ENCODE assay signal across 18 cellular contexts in the genomic region with DNA sequence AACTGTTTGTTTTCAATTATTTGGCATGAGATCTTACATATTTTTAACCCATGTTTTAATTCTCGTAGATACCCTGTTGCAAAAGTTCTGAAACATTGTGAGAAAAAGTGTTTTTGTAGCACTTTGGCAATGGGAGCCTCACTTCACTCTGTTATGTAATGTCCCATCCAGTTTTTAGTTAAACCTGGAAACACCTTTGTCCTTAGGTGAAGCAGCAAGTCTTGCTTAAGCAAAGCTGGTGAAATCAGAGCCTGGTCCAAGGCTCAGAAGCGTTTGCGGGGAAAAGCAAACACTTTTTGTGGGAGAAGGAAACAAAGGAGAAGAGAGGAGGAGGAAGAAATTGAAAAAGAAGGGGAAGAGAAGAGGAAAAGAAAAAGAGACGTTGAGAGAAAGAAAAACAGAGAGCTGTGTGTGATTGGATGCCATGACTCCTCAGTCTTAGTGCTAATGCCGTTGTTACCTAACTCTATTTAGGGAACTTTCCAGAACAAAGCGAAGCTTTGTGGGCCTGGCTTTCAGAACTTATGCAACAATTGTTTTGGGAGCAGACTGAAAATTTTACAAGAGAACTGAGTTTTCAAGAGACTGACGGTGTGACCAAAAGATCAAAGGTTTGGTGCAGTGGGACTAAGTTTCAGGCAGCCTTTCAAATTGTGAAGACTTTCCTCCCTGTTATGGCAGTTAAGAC.
DNase-seq lines count a peak whose midpoint lies in the region; ATAC-seq and TF ChIP-seq lines count a peak whose summit lies in the region.
"Had no signal": no experiment of that assay in that cellular context is flagged by ENCODE, and none has a peak within 500 bp of the region (broad histone marks: within the 10 kb centered on the region; RNA-seq: fewer than 3 reads in every experiment).

No MANE protein-coding gene starts in this region.

- no peak for ATAC-seq in GM23338
- ATAC-seq in sciatic nerve, result peak; percentile 93
- no peak for ATAC-seq in GM19452 (IDR thresholded peaks at IDR 0.05; ENCODE audit: unreplicated experiment)
- no peak for ATAC-seq in GM21737 (IDR thresholded peaks at IDR 0.05; ENCODE audit: unreplicated experiment)

- no peak overlapping the region for H3K14ac ChIP-seq in mesenchymal stem cell (ENCODE audit: low read length in 2 of 2)

- H3K9me2 ChIP-seq in GM23338 (ENCODE audit: insufficient read depth) (no peaks in the 10 kb centered on the region), PC-9 (ENCODE audit: insufficient read depth) (no peaks in the 10 kb centered on the region)

- H3K79me1 ChIP-seq in mesenchymal stem cell (replicated peaks; ENCODE audit: low read length, poor library complexity, severe bottlenecking), result no peaks in the 10 kb centered on the region

- H4K91ac ChIP-seq in mesenchymal stem cell (ENCODE audit: low read length), result no peak overlapping the region

- H3F3A ChIP-seq in GM23338 (replicated peaks; ENCODE audit: low read depth) (no peaks in the 10 kb centered on the region), PC-9 (ENCODE audit: insufficient read depth, low read depth) (no peaks in the 10 kb centered on the region; the same call in 1 of the 2 replicates)

- POLR2A ChIA-PET in PC-9 (lab: Charles Lee; ENCODE audit: unreplicated experiment), result no interaction called here

- TF ChIP-seq CTCF in GM23338 (conservative IDR thresholded peaks at IDR 0.05; ENCODE audit: low read depth in 2 of 2) (no peak), PC-9 (conservative IDR thresholded peaks at IDR 0.05) (no peak)

- H2BK5ac ChIP-seq in mesenchymal stem cell (ENCODE audit: low read depth, low read length, poor library complexity, severe bottlenecking), result no peak overlapping the region

- H3K23ac ChIP-seq in mesenchymal stem cell (ENCODE audit: low read length in 2 of 2), result no peak overlapping the region

- H3K4ac ChIP-seq in mesenchymal stem cell (ENCODE audit: low read depth in 1 of 2, low read length in 2 of 2), result no peak overlapping the region

- peaks cover 2% of the 10 kb centered on the region; the same call in 1 of the 3 replicates for H3K4me1 Mint-ChIP-seq in GM23338

- peak overlapping the region; percentile 6 for H3K9ac ChIP-seq in mesenchymal stem cell (ENCODE audit: low read length)
- H3K9ac ChIP-seq: BLaER1 had no signal

- H3K18ac ChIP-seq in mesenchymal stem cell (ENCODE audit: low read depth in 1 of 2, low read length in 2 of 2), result no peak overlapping the region

- H2BK15ac ChIP-seq in mesenchymal stem cell (ENCODE audit: low read depth, poor library complexity, severe bottlenecking), result no peak overlapping the region

- H3K4me1 ChIP-seq in GM23338 (ENCODE audit: insufficient read depth), result no peaks in the 10 kb centered on the region
- H3K4me1 ChIP-seq in PC-9 (replicated peaks; ENCODE audit: insufficient read depth), result no peaks in the 10 kb centered on the region
- no peaks in the 10 kb centered on the region for H3K4me1 ChIP-seq in mesenchymal stem cell (ENCODE audit: control insufficient read depth, insufficient read depth, low read depth, low read length)
- H3K4me1 ChIP-seq: BLaER1, Peyer's patch had no signal

- no peaks in the 10 kb centered on the region for H3K36me3 ChIP-seq in GM23338 (ENCODE audit: insufficient read depth)
- H3K36me3 ChIP-seq in PC-9 (ENCODE audit: low read depth), result no peaks in the 10 kb centered on the region
- H3K36me3 ChIP-seq in mesenchymal stem cell (ENCODE audit: control insufficient read depth in 1 of 2, insufficient read depth in 2 of 2, low read depth in 1 of 2, low read length in 2 of 2), result no peaks in the 10 kb centered on the region
- H3K36me3 ChIP-seq: BLaER1, Peyer's patch had no signal

- H3K4me2 ChIP-seq in GM23338, result no peak overlapping the region
- no peak overlapping the region for H3K4me2 ChIP-seq in PC-9
- H3K4me2 ChIP-seq in mesenchymal stem cell (ENCODE audit: low read length, poor library complexity, severe bottlenecking), result no peak overlapping the region
- H3K4me2 ChIP-seq: BLaER1 had no signal

- H2BK12ac ChIP-seq in mesenchymal stem cell (ENCODE audit: low read length in 2 of 2), result no peak overlapping the region

- H3K9me3 ChIP-seq in PC-9 (ENCODE audit: insufficient read depth, low read depth), result no peaks in the 10 kb centered on the region
- H3K9me3 ChIP-seq in mesenchymal stem cell (ENCODE audit: control insufficient read depth, low read length), result no peaks in the 10 kb centered on the region
- H3K9me3 ChIP-seq: BLaER1, Peyer's patch had no signal

- H3K79me2 ChIP-seq in GM23338 (replicated peaks; ENCODE audit: insufficient read depth) (no peaks in the 10 kb centered on the region), PC-9 (ENCODE audit: low read depth) (no peaks in the 10 kb centered on the region)

- H3K27ac Mint-ChIP-seq in GM23338, result no peak overlapping the region
- H3K27ac Mint-ChIP-seq: CD4-positive, alpha-beta T cell had no signal

- H3K27ac ChIP-seq in GM23338 (ENCODE audit: low read depth), result no peak overlapping the region
- H3K27ac ChIP-seq in PC-9, result no peak overlapping the region
- no peak overlapping the region for H3K27ac ChIP-seq in mesenchymal stem cell (ENCODE audit: low read length, poor library complexity, severe bottlenecking)
- H3K27ac ChIP-seq: BLaER1, Peyer's patch had no signal

- no peaks in the 10 kb centered on the region for H3K36me3 Mint-ChIP-seq in GM23338 (ENCODE audit: low read depth)

- H3K4me3 ChIP-seq in GM23338, result no peak overlapping the region
- H3K4me3 ChIP-seq in PC-9, result no peak overlapping the region
- H3K4me3 ChIP-seq in mesenchymal stem cell (ENCODE audit: insufficient read depth in 1 of 2, low read depth in 1 of 2, low read length in 2 of 2), result no peak overlapping the region
- H3K4me3 ChIP-seq: BLaER1, Peyer's patch had no signal

- no peak overlapping the region for H2BK120ac ChIP-seq in mesenchymal stem cell (ENCODE audit: low read depth, low read length)

- H2AK5ac ChIP-seq in mesenchymal stem cell (ENCODE audit: low read length, severe bottlenecking), result no peak overlapping the region

- no peak overlapping the region for H4K8ac ChIP-seq in mesenchymal stem cell (ENCODE audit: low read length)

- H3K9me3 Mint-ChIP-seq in GM23338, result no peaks in the 10 kb centered on the region
- H3K9me3 Mint-ChIP-seq: CD4-positive, alpha-beta T cell had no signal

- CTCF ChIA-PET in PC-9 (lab: Charles Lee), result no interaction called here

- intact Hi-C loops in PC-9 (cut with micrococcal nuclease; ENCODE audit: unreplicated experiment), result no loop called here
- intact Hi-C loops in sciatic nerve (cut with DNase I), result no loop called here

- H3K4me3 Mint-ChIP-seq in GM23338, result no peak overlapping the region
- H3K4me3 Mint-ChIP-seq: CD4-positive, alpha-beta T cell had no signal

- H4K20me1 ChIP-seq in GM23338 (replicated peaks; ENCODE audit: insufficient read depth) (no peaks in the 10 kb centered on the region), PC-9 (ENCODE audit: insufficient read depth) (0 out of 2 replicates have a peak, but pooled peaks cover under 1% of the 10 kb centered on the region)
- H4K20me1 ChIP-seq: BLaER1 had no signal

- 86% methylated on average over 6 of the region's 7 CpGs for WGBS in mesenchymal stem cell

- no TSS peak for BruUV-seq in PC-9 (replicated peaks; lab: Mats Ljungman, UMichigan)

- peak overlapping the region; percentile 89 for H2AFZ ChIP-seq in GM23338
- H2AFZ ChIP-seq in PC-9, result 0 out of 2 replicates have a peak overlapping the region, but pooled peaks have one; percentile 28
- H2AFZ ChIP-seq in mesenchymal stem cell (ENCODE audit: low read depth, low read length), result no peak overlapping the region

- DNase-seq in GM23338 (ENCODE audit: low spot score) (peak; percentile 3), PC-9 (no peak), mesenchymal stem cell (no peak), sciatic nerve (ENCODE audit: low spot score) (no peak), NOMO-1 treated with dmso at 0.1 percent for 144 hours (lab: John Stamatoyannopoulos, UW; ENCODE audit: unreplicated experiment) (no peak), T1000 (lab: John Stamatoyannopoulos, UW) (no peak)
- DNase-seq: CD4-positive, alpha-beta T cell; COR-L47; Karpas-422; NCI-H1417; NCI-H187; NCI-H2107; NCI-H2227 treated with DMSO at 0.1 percent for 48 hours; NCI-H510A; Peyer's patch had no signal

- H3K27me3 Mint-ChIP-seq in GM23338 (ENCODE audit: insufficient read depth, low read depth, poor library complexity), result no peaks in the 10 kb centered on the region

- H3K27me3 ChIP-seq in GM23338 (ENCODE audit: insufficient read depth), result no peaks in the 10 kb centered on the region
- no peaks in the 10 kb centered on the region for H3K27me3 ChIP-seq in PC-9 (ENCODE audit: insufficient read depth, low read depth)
- H3K27me3 ChIP-seq in mesenchymal stem cell (ENCODE audit: control insufficient read depth in 1 of 2, insufficient read depth in 1 of 2, low read length in 2 of 2), result no peaks in the 10 kb centered on the region
- H3K27me3 ChIP-seq: BLaER1, Peyer's patch had no signal

TF ChIP-seq in GM23338, 12 proteins besides CTCF, POLR2A, EP300 and RAD21:
- TF ChIP-seq, protein P1, sequence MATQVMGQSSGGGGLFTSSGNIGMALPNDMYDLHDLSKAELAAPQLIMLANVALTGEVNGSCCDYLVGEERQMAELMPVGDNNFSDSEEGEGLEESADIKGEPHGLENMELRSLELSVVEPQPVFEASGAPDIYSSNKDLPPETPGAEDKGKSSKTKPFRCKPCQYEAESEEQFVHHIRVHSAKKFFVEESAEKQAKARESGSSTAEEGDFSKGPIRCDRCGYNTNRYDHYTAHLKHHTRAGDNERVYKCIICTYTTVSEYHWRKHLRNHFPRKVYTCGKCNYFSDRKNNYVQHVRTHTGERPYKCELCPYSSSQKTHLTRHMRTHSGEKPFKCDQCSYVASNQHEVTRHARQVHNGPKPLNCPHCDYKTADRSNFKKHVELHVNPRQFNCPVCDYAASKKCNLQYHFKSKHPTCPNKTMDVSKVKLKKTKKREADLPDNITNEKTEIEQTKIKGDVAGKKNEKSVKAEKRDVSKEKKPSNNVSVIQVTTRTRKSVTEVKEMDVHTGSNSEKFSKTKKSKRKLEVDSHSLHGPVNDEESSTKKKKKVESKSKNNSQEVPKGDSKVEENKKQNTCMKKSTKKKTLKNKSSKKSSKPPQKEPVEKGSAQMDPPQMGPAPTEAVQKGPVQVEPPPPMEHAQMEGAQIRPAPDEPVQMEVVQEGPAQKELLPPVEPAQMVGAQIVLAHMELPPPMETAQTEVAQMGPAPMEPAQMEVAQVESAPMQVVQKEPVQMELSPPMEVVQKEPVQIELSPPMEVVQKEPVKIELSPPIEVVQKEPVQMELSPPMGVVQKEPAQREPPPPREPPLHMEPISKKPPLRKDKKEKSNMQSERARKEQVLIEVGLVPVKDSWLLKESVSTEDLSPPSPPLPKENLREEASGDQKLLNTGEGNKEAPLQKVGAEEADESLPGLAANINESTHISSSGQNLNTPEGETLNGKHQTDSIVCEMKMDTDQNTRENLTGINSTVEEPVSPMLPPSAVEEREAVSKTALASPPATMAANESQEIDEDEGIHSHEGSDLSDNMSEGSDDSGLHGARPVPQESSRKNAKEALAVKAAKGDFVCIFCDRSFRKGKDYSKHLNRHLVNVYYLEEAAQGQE (IDR thresholded peaks at IDR 0.05; ENCODE audit: unreplicated experiment), result no peak
- TF ChIP-seq STAT1 (IDR thresholded peaks at IDR 0.05; ENCODE audit: unreplicated experiment) (no peak), NANOG (IDR thresholded peaks at IDR 0.05; ENCODE audit: borderline replicate concordance) (no peak), CREB1 (CRISPR knock-in tag; IDR thresholded peaks at IDR 0.05; ENCODE audit: low read depth) (no peak), EZH2 (IDR thresholded peaks at IDR 0.05; ENCODE audit: low read depth, unreplicated experiment) (no peak)
